1 cellular context compared by ENCODE assay signal in genomic region chr2:74457549-74458131, GRCh38.
TF ChIP-seq lines count a peak whose summit lies in the region.

No MANE protein-coding gene starts in this region.

TF ChIP-seq in HepG2, 621 proteins besides CTCF, POLR2A, EP300 and RAD21 (continued from another document and continues in another):
- TF ChIP-seq ZBTB4 (CRISPR knock-in tag; IDR thresholded peaks at IDR 0.05; ENCODE audit: borderline replicate concordance) (no peak), ZFP62 (CRISPR knock-in tag; IDR thresholded peaks at IDR 0.05) (no peak), KDM4B (CRISPR knock-in tag; IDR thresholded peaks at IDR 0.05) (0 out of 2 replicates have a peak, but pooled peaks have one; percentile 1), ZNF431 (CRISPR knock-in tag; IDR thresholded peaks at IDR 0.05; ENCODE audit: borderline replicate concordance, low read depth) (no peak), ZNF563 (CRISPR knock-in tag; IDR thresholded peaks at IDR 0.05) (peak; percentile 91), TERF1 (CRISPR knock-in tag; IDR thresholded peaks at IDR 0.05) (no peak), MLX (CRISPR knock-in tag; IDR thresholded peaks at IDR 0.05) (0 out of 2 replicates have a peak, but pooled peaks have one; percentile 5), NFKB2 (CRISPR knock-in tag; IDR thresholded peaks at IDR 0.05; ENCODE audit: borderline replicate concordance) (peak; percentile 87; the same call in 1 of the 2 replicates), UBTF (CRISPR knock-in tag; IDR thresholded peaks at IDR 0.05) (peak; percentile 61), BCL6 (CRISPR knock-in tag; IDR thresholded peaks at IDR 0.05) (peak; percentile 24; the same call in 1 of the 2 replicates), FOXA1 (IDR thresholded peaks at IDR 0.05) (no peak), FOXA1 (CRISPR knock-in tag; IDR thresholded peaks at IDR 0.05) (peak; percentile 37; the same call in 1 of the 2 replicates), CAMTA2 (CRISPR knock-in tag; IDR thresholded peaks at IDR 0.05; ENCODE audit: borderline replicate concordance) (no peak), ARID4A (CRISPR knock-in tag; IDR thresholded peaks at IDR 0.05; ENCODE audit: borderline replicate concordance) (peak; percentile 88), MAX (IDR thresholded peaks at IDR 0.05) (peak; percentile 51; the same call in 1 of the 2 replicates), ELF3 (CRISPR knock-in tag; IDR thresholded peaks at IDR 0.05) (peak; percentile 65; the same call in 1 of the 2 replicates), ZNF282 (IDR thresholded peaks at IDR 0.05; ENCODE audit: partially characterized antibody) (no peak), SUZ12 (IDR thresholded peaks at IDR 0.05; ENCODE audit: low read depth, low read length) (no peak), HOXA7 (CRISPR knock-in tag; IDR thresholded peaks at IDR 0.05) (no peak), RFXANK (CRISPR knock-in tag; IDR thresholded peaks at IDR 0.05) (no peak), FOXO1 (CRISPR knock-in tag; IDR thresholded peaks at IDR 0.05) (0 out of 2 replicates have a peak, but pooled peaks have one; percentile 13), TCF7 (IDR thresholded peaks at IDR 0.05; ENCODE audit: low read depth) (no peak), TEAD3 (CRISPR knock-in tag; optimal IDR thresholded peaks at IDR 0.05; ENCODE audit: borderline replicate concordance) (no peak), ZNF558 (CRISPR knock-in tag; IDR thresholded peaks at IDR 0.05; ENCODE audit: borderline replicate concordance) (no peak), ZNF775 (CRISPR knock-in tag; IDR thresholded peaks at IDR 0.05; ENCODE audit: borderline replicate concordance) (no peak), ZNF7 (CRISPR knock-in tag; IDR thresholded peaks at IDR 0.05) (no peak), FOXC1 (CRISPR knock-in tag; IDR thresholded peaks at IDR 0.05; ENCODE audit: borderline replicate concordance) (peak; percentile 79; the same call in 1 of the 2 replicates), ZNF451 (CRISPR knock-in tag; IDR thresholded peaks at IDR 0.05) (peak; percentile 38; the same call in 1 of the 2 replicates), MLXIP (CRISPR knock-in tag; IDR thresholded peaks at IDR 0.05; ENCODE audit: borderline replicate concordance) (no peak), ZNF788 (CRISPR knock-in tag; IDR thresholded peaks at IDR 0.05; ENCODE audit: borderline replicate concordance) (peak; percentile 75; the same call in 1 of the 2 replicates), CCDC6 (CRISPR knock-in tag; IDR thresholded peaks at IDR 0.05) (peak; percentile 91; the same call in 1 of the 2 replicates), PHF20 (CRISPR knock-in tag; IDR thresholded peaks at IDR 0.05) (peak; percentile 52), SRSF4 (IDR thresholded peaks at IDR 0.05; ENCODE audit: low read depth, low read length, poor library complexity, severe bottlenecking) (no peak), ZNF704 (CRISPR knock-in tag; IDR thresholded peaks at IDR 0.05; ENCODE audit: borderline replicate concordance) (0 out of 2 replicates have a peak, but pooled peaks have one; percentile 37), ZNF678 (CRISPR knock-in tag; IDR thresholded peaks at IDR 0.05) (0 out of 2 replicates have a peak, but pooled peaks have one; percentile 45), GPBP1L1 (CRISPR knock-in tag; IDR thresholded peaks at IDR 0.05) (no peak), POGZ (CRISPR knock-in tag; IDR thresholded peaks at IDR 0.05) (no peak), ZNF790 (CRISPR knock-in tag; IDR thresholded peaks at IDR 0.05; ENCODE audit: borderline replicate concordance) (peak; percentile 7; the same call in 1 of the 2 replicates), ZNF619 (CRISPR knock-in tag; IDR thresholded peaks at IDR 0.05) (no peak), TRIM22 (IDR thresholded peaks at IDR 0.05) (no peak)
